Comparison of ENCODE assay signal across 18 cellular contexts in the genomic region with DNA sequence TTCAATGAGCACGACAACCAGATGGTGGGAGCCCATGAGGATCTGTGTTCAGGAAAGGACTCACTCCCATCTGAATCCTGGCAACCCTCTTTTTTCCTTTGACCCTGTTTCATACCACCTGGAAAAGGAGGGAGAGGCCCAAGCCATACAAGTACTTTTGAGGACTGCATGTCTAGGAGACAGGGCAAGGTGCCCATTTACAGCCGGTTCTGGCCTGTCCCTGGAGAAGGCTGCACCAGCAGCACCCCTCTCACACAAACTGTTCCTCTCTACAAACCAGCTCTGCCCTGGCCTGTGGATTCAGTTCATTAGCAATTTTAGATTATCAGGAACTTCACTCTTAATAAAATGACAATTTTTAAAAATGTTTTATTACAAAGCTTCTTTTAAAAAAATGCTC. TPM values are rescaled to one million over a fixed set of nuclear protein-coding genes. Genes with fewer than 3 reads are reported as not detected.
DNase-seq lines count a peak whose midpoint lies in the region; ATAC-seq and TF ChIP-seq lines count a peak whose summit lies in the region.
"Had no signal": no experiment of that assay in that cellular context is flagged by ENCODE, and none has a peak within 500 bp of the region (broad histone marks: within the 10 kb centered on the region; RNA-seq: fewer than 3 reads in every experiment).

No MANE protein-coding gene starts in this region.

- no peak overlapping the region for H3K4me2 ChIP-seq in OCI-LY1 (ENCODE audit: low read length)

- H3K36me3 Mint-ChIP-seq in activated CD8-positive, alpha-beta T cell treated with anti-CD3 and anti-CD28 coated beads for 36 hours (ENCODE audit: low read depth), result peaks cover 50% of the 10 kb centered on the region
- peaks cover 67% of the 10 kb centered on the region for H3K36me3 Mint-ChIP-seq in activated CD8-positive, alpha-beta T cell treated with anti-CD3 and anti-CD28 coated beads, Interleukin-2, amount 10 ng/mL, durations not matched to agents 7 days and 5 days (ENCODE audit: low read depth)
- H3K36me3 Mint-ChIP-seq in CD4-positive, alpha-beta T cell (ENCODE audit: low read depth), result peaks cover 71% of the 10 kb centered on the region
- peaks cover 5 to 73% (median 26%) of the 10 kb centered on the region in 3 donors for H3K36me3 Mint-ChIP-seq in naive thymus-derived CD8-positive, alpha-beta T cell

- peaks cover 63% of the 10 kb centered on the region for H3K36me3 ChIP-seq in OCI-LY1 (ENCODE audit: insufficient read depth, low read length)

- peaks cover 59% of the 10 kb centered on the region for H3K4me1 ChIP-seq in OCI-LY1 (ENCODE audit: insufficient read depth, low read length, severe bottlenecking)

- TF ChIP-seq CTCF in activated CD8-positive, alpha-beta T cell treated with anti-CD3 and anti-CD28 coated beads for 36 hours (IDR thresholded peaks at IDR 0.05), result no peak
- no peak for TF ChIP-seq CTCF in CD4-positive, alpha-beta T cell (IDR thresholded peaks at IDR 0.05)
- TF ChIP-seq CTCF in OCI-LY1 (IDR thresholded peaks at IDR 0.05; ENCODE audit: low read length), result no peak

- no peaks in the 10 kb centered on the region for H3K9me3 ChIP-seq in CD4-positive, alpha-beta T cell (ENCODE audit: control insufficient read depth, low read length)
- H3K9me3 ChIP-seq in OCI-LY1 (ENCODE audit: low read length), result no peaks in the 10 kb centered on the region

- H3K27ac Mint-ChIP-seq in activated CD8-positive, alpha-beta T cell treated with anti-CD3 and anti-CD28 coated beads for 36 hours, result peak overlapping the region; percentile 72
- H3K27ac Mint-ChIP-seq in activated CD8-positive, alpha-beta T cell treated with anti-CD3 and anti-CD28 coated beads, Interleukin-2, amount 10 ng/mL, durations not matched to agents 7 days and 5 days, result no peak overlapping the region
- peak overlapping the region; percentile 93 for H3K27ac Mint-ChIP-seq in CD4-positive, alpha-beta T cell
- H3K27ac Mint-ChIP-seq in naive thymus-derived CD8-positive, alpha-beta T cell, result peak overlapping the region in 9 of 10 donors; percentile 65 to 98 (median 92)

- H3K79me2 ChIP-seq in OCI-LY1 (ENCODE audit: insufficient read depth, low read length), result no peaks in the 10 kb centered on the region

- H4K20me1 ChIP-seq in OCI-LY1 (ENCODE audit: insufficient read depth, low read length), result no peaks in the 10 kb centered on the region

- no peak for ATAC-seq in activated CD8-positive, alpha-beta T cell treated with anti-CD3 and anti-CD28 coated beads for 36 hours
- no peak for ATAC-seq in activated CD8-positive, alpha-beta T cell treated with anti-CD3 and anti-CD28 coated beads, Interleukin-2, amount 10 ng/mL, durations not matched to agents 7 days and 5 days
- no peak for ATAC-seq in CD4-positive, alpha-beta T cell (ENCODE audit: poor library complexity)
- no peak for ATAC-seq in naive thymus-derived CD8-positive, alpha-beta T cell
- ATAC-seq in HG02763 (IDR thresholded peaks at IDR 0.05; ENCODE audit: unreplicated experiment), result no peak
- ATAC-seq: CD8-positive, alpha-beta T cell; HCT116 had no signal

- H3K4me1 Mint-ChIP-seq in activated CD8-positive, alpha-beta T cell treated with anti-CD3 and anti-CD28 coated beads for 36 hours (ENCODE audit: low read depth), result peaks cover 75% of the 10 kb centered on the region
- H3K4me1 Mint-ChIP-seq in activated CD8-positive, alpha-beta T cell treated with anti-CD3 and anti-CD28 coated beads, Interleukin-2, amount 10 ng/mL, durations not matched to agents 7 days and 5 days (ENCODE audit: low read depth), result peaks cover 74% of the 10 kb centered on the region
- H3K4me1 Mint-ChIP-seq in CD4-positive, alpha-beta T cell (ENCODE audit: low read depth), result peaks cover 84% of the 10 kb centered on the region
- peaks cover 62 to 86% (median 79%) of the 10 kb centered on the region in 4 donors for H3K4me1 Mint-ChIP-seq in naive thymus-derived CD8-positive, alpha-beta T cell

- 0 out of 2 replicates have a peak, but pooled peaks cover 6% of the 10 kb centered on the region for H3F3A ChIP-seq in OCI-LY1 (ENCODE audit: insufficient read depth, low read length)

- POLR2A ChIA-PET in activated CD8-positive, alpha-beta T cell treated with anti-CD3 and anti-CD28 coated beads for 36 hours (lab: Charles Lee), result interaction anchor here (0.9 to 3.2 kb wide), 3 partner anchors 10 to 120 kb away, joined by 3 to 13 read pairs (median 3); no protein-coding TSS in a partner anchor
- POLR2A ChIA-PET in activated CD8-positive, alpha-beta T cell treated with anti-CD3 and anti-CD28 coated beads, Interleukin-2, amount 10 ng/mL, durations not matched to agents 7 days and 5 days (lab: Charles Lee), result interaction anchor here (0.8 to 2.0 kb wide), 3 partner anchors 11 to 77 kb away, joined by 3 to 9 read pairs (median 4); no protein-coding TSS in a partner anchor
- POLR2A ChIA-PET in CD4-positive, alpha-beta T cell (lab: Charles Lee), result interaction anchor here (1.6 to 4.4 kb wide), 4 partner anchors 12 to 84 kb away, joined by 4 to 27 read pairs (median 17); no protein-coding TSS in a partner anchor
- POLR2A ChIA-PET in naive thymus-derived CD8-positive, alpha-beta T cell (lab: Charles Lee), result interaction anchor here (0.7 to 4.0 kb wide), 10 partner anchors 8 to 122 kb away, joined by 3 to 16 read pairs (median 4); partner anchors contain the start of gene LEF1

- CTCF ChIA-PET in activated CD8-positive, alpha-beta T cell treated with anti-CD3 and anti-CD28 coated beads for 36 hours (lab: Charles Lee), result interaction anchor here (0.6 to 3.0 kb wide), 6 partner anchors 9 to 58 kb away, joined by 3 to 18 read pairs (median 5); no protein-coding TSS in a partner anchor
- CTCF ChIA-PET in activated CD8-positive, alpha-beta T cell treated with anti-CD3 and anti-CD28 coated beads, Interleukin-2, amount 10 ng/mL, durations not matched to agents 7 days and 5 days (lab: Charles Lee), result interaction anchor here (3.2 to 3.3 kb wide), 2 partner anchors 12 to 16 kb away, joined by 11 to 18 read pairs; no protein-coding TSS in a partner anchor
- CTCF ChIA-PET in CD4-positive, alpha-beta T cell (lab: Charles Lee), result interaction anchor here (0.5 to 2.0 kb wide), 3 partner anchors 17 to 525 kb away, joined by 3 to 7 read pairs (median 6); no protein-coding TSS in a partner anchor

- H2AFZ ChIP-seq in OCI-LY1 (ENCODE audit: low read length), result no peak overlapping the region
- H2AFZ ChIP-seq: GM23248 had no signal

- no peak overlapping the region for H3K27ac ChIP-seq in CD4-positive, alpha-beta T cell (ENCODE audit: low read depth, low read length)
- H3K27ac ChIP-seq in OCI-LY1 (ENCODE audit: low read depth, low read length, poor library complexity, severe bottlenecking), result peak overlapping the region; percentile 97
- H3K27ac ChIP-seq: GM23248 had no signal

- no peak overlapping the region for H3K9ac ChIP-seq in OCI-LY1 (ENCODE audit: low read length)
- H3K9ac ChIP-seq: GM23248 had no signal

- intact Hi-C loops in activated CD8-positive, alpha-beta T cell treated with anti-CD3 and anti-CD28 coated beads for 36 hours (cut with micrococcal nuclease), result no loop called here
- intact Hi-C loops in CD4-positive, alpha-beta T cell (cut with DNase I, micrococcal nuclease), result no loop called here

- no peaks in the 10 kb centered on the region for H3K27me3 Mint-ChIP-seq in activated CD8-positive, alpha-beta T cell treated with anti-CD3 and anti-CD28 coated beads for 36 hours
- no peaks in the 10 kb centered on the region for H3K27me3 Mint-ChIP-seq in activated CD8-positive, alpha-beta T cell treated with anti-CD3 and anti-CD28 coated beads, Interleukin-2, amount 10 ng/mL, durations not matched to agents 7 days and 5 days (ENCODE audit: low read depth)
- no peaks in the 10 kb centered on the region for H3K27me3 Mint-ChIP-seq in CD4-positive, alpha-beta T cell
- no peaks in the 10 kb centered on the region for H3K27me3 Mint-ChIP-seq in naive thymus-derived CD8-positive, alpha-beta T cell

- H3K27me3 ChIP-seq in CD4-positive, alpha-beta T cell (ENCODE audit: control insufficient read depth, insufficient read depth, low read length), result no peaks in the 10 kb centered on the region
- H3K27me3 ChIP-seq in OCI-LY1 (ENCODE audit: insufficient read depth, low read length), result no peaks in the 10 kb centered on the region

- H3K4me3 Mint-ChIP-seq in activated CD8-positive, alpha-beta T cell treated with anti-CD3 and anti-CD28 coated beads for 36 hours, result no peak overlapping the region
- no peak overlapping the region for H3K4me3 Mint-ChIP-seq in activated CD8-positive, alpha-beta T cell treated with anti-CD3 and anti-CD28 coated beads, Interleukin-2, amount 10 ng/mL, durations not matched to agents 7 days and 5 days
- H3K4me3 Mint-ChIP-seq in CD4-positive, alpha-beta T cell, result no peak overlapping the region
- H3K4me3 Mint-ChIP-seq in naive thymus-derived CD8-positive, alpha-beta T cell, result peak overlapping the region in 1 of 10 donors; percentile 68
- H3K4me3 Mint-ChIP-seq: CD8-positive, alpha-beta T cell had no signal

- DNase-seq in activated CD8-positive, alpha-beta T cell treated with anti-CD3 and anti-CD28 coated beads for 36 hours, result no peak
- no peak for DNase-seq in activated CD8-positive, alpha-beta T cell treated with anti-CD3 and anti-CD28 coated beads, Interleukin-2, amount 10 ng/mL, durations not matched to agents 7 days and 5 days
- DNase-seq in CD4-positive, alpha-beta T cell, result no peak
- DNase-seq in naive thymus-derived CD8-positive, alpha-beta T cell, result no peak
- no peak for DNase-seq in COLO829 (ENCODE audit: low spot score)
- DNase-seq: AML-193; CD8-positive, alpha-beta T cell; GM23248; IMR-90; MV-4-11; NCI-H146; NCI-H2107; NCI-H446 treated with DMSO at 0.1 percent for 48 hours; NCI-H748 treated with DMSO at 0.1 percent for 48 hours; SHP77 treated with DMSO at 0.1 percent for 48 hours had no signal

- H3K4me3 ChIP-seq in OCI-LY1 (ENCODE audit: low read depth, low read length, poor library complexity, severe bottlenecking), result no peak overlapping the region
- H3K4me3 ChIP-seq: GM23248 had no signal

- no peaks in the 10 kb centered on the region for H3K9me3 Mint-ChIP-seq in activated CD8-positive, alpha-beta T cell treated with anti-CD3 and anti-CD28 coated beads for 36 hours
- no peaks in the 10 kb centered on the region for H3K9me3 Mint-ChIP-seq in activated CD8-positive, alpha-beta T cell treated with anti-CD3 and anti-CD28 coated beads, Interleukin-2, amount 10 ng/mL, durations not matched to agents 7 days and 5 days (ENCODE audit: insufficient read depth)
- H3K9me3 Mint-ChIP-seq in CD4-positive, alpha-beta T cell, result no peaks in the 10 kb centered on the region
- H3K9me3 Mint-ChIP-seq in naive thymus-derived CD8-positive, alpha-beta T cell, result no peaks in the 10 kb centered on the region
- H3K9me3 Mint-ChIP-seq: CD8-positive, alpha-beta T cell had no signal

- no peaks in the 10 kb centered on the region for H3K9me2 ChIP-seq in OCI-LY1 (ENCODE audit: low read depth, low read length)

RNA-seq across cellular contexts. Expression of gene HADH, which starts 57.5 kb away (rescaled TPM):
- total RNA-seq in activated CD8-positive, alpha-beta T cell treated with anti-CD3 and anti-CD28 coated beads for 36 hours, result 10 to 100 TPM; 50.3 to 50.7 TPM
- 10 to 100 TPM; 52.8 to 53.7 TPM for total RNA-seq in activated CD8-positive, alpha-beta T cell treated with anti-CD3 and anti-CD28 coated beads, Interleukin-2, amount 10 ng/mL, durations not matched to agents 7 days and 5 days
- 10 to 100 TPM; 16.1 to 16.3 TPM for total RNA-seq in CD4-positive, alpha-beta T cell
- total RNA-seq in naive thymus-derived CD8-positive, alpha-beta T cell, result 10 to 100 TPM; 22.5 to 23.1 TPM
- 10 to 100 TPM; 36.0 to 42.2 (median 37.7) TPM for polyA plus RNA-seq in naive thymus-derived CD8-positive, alpha-beta T cell
